In genomic region chr21:36127977-36128376, GRCh38 we compare ENCODE assay signal across 24 cellular contexts. TPM values are rescaled to one million over a fixed set of nuclear protein-coding genes. Genes with fewer than 3 reads are reported as not detected.
DNase-seq lines count a peak whose midpoint lies in the region; ATAC-seq and TF ChIP-seq lines count a peak whose summit lies in the region.
"Had no signal": no experiment of that assay in that cellular context is flagged by ENCODE, and none has a peak within 500 bp of the region (broad histone marks: within the 10 kb centered on the region; RNA-seq: fewer than 3 reads in every experiment).

No MANE protein-coding gene starts in this region.

- peaks cover 0 to 22% (median 0%) of the 10 kb centered on the region in 3 donors for H3K4me1 ChIP-seq in gastroesophageal sphincter
- H3K4me1 ChIP-seq: Caco-2, psoas muscle had no signal

- H3K27me3 ChIP-seq in gastroesophageal sphincter: no peaks in the 10 kb centered on the region
- H3K27me3 ChIP-seq: hepatocyte, thyroid gland had no signal

- no peak for TF ChIP-seq CTCF in gastroesophageal sphincter (IDR thresholded peaks at IDR 0.05)

- ATAC-seq in gastroesophageal sphincter: peak; percentile 17
- ATAC-seq in stimulated activated naive B cell treated with anti-CD40 and anti-IgM and Interleukin-4, amounts not matched to agents 10 μg/mL and 1 μg/mL and 100 μg/mL, for 72 hours (replicated peaks): no peak
- ATAC-seq: activated CD8-positive, alpha-beta T cell treated with anti-CD3 and anti-CD28 coated beads, Interleukin-2, amount 10 ng/mL, durations not matched to agents 7 days and 5 days; left ventricle myocardium superior; psoas muscle had no signal

- no peaks in the 10 kb centered on the region for H3K36me3 ChIP-seq in gastroesophageal sphincter
- H3K36me3 ChIP-seq: thyroid gland had no signal

- no peaks in the 10 kb centered on the region for H3K9me3 Mint-ChIP-seq in activated CD4-positive, alpha-beta T cell treated with anti-CD3 and anti-CD28 coated beads, Interleukin-2, amount 10 ng/mL, durations not matched to agents 7 days and 5 days
- H3K9me3 Mint-ChIP-seq in stimulated activated naive B cell treated with anti-CD40 and anti-IgM and Interleukin-4, amounts not matched to agents 10 μg/mL and 1 μg/mL and 100 μg/mL, for 72 hours: no peaks in the 10 kb centered on the region
- no peaks in the 10 kb centered on the region for H3K9me3 Mint-ChIP-seq in activated naive CD4-positive, alpha-beta T cell treated with anti-CD3 and anti-CD28 coated beads, Interleukin-2, amount 10 ng/mL, durations not matched to agents 7 days and 5 days

- peaks cover 11% of the 10 kb centered on the region for H3K36me3 Mint-ChIP-seq in activated CD4-positive, alpha-beta T cell treated with anti-CD3 and anti-CD28 coated beads, Interleukin-2, amount 10 ng/mL, durations not matched to agents 7 days and 5 days (ENCODE audit: low read depth)
- H3K36me3 Mint-ChIP-seq in stimulated activated naive B cell treated with anti-CD40 and anti-IgM and Interleukin-4, amounts not matched to agents 10 μg/mL and 1 μg/mL and 100 μg/mL, for 72 hours: no peaks in the 10 kb centered on the region
- peaks cover 11% of the 10 kb centered on the region for H3K36me3 Mint-ChIP-seq in activated naive CD4-positive, alpha-beta T cell treated with anti-CD3 and anti-CD28 coated beads, Interleukin-2, amount 10 ng/mL, durations not matched to agents 7 days and 5 days

- no peak for DNase-seq in activated CD4-positive, alpha-beta T cell treated with anti-CD3 and anti-CD28 coated beads, Interleukin-2, amount 10 ng/mL, durations not matched to agents 7 days and 5 days
- no peak for DNase-seq in activated CD4-positive, alpha-beta T cell treated with anti-CD3 and anti-CD28 coated beads, Interleukin-2, amount 50 U/mL, for 1 hour
- DNase-seq in M059J (ENCODE audit: low read depth): peak; percentile 36
- DNase-seq in stimulated activated naive B cell treated with anti-CD40 and anti-IgM and Interleukin-4, amounts not matched to agents 10 μg/mL and 1 μg/mL and 100 μg/mL, for 72 hours: no peak
- DNase-seq in activated naive CD4-positive, alpha-beta T cell treated with anti-CD3 and anti-CD28 coated beads, Interleukin-2, amount 10 ng/mL, durations not matched to agents 7 days and 5 days: no peak
- DNase-seq in NCI-H82 treated with DMSO at 0.1 percent for 48 hours (lab: John Stamatoyannopoulos, UW; ENCODE audit: unreplicated experiment): no peak
- DNase-seq in erythroblast (lab: John Stamatoyannopoulos, UW): no peak
- DNase-seq: 8988T; activated CD8-positive, alpha-beta T cell treated with anti-CD3 and anti-CD28 coated beads, Interleukin-2, amount 10 ng/mL, durations not matched to agents 7 days and 5 days; activated gamma-delta T cell treated with Interleukin-2 at 50 U/mL for 16 hours; Caco-2; caudate nucleus; foreskin melanocyte; left ventricle myocardium superior; NCI-H1436 treated with DMSO at 0.1 percent for 48 hours; NCI-H2171; NCI-H526; psoas muscle; RPMI8226; small intestine; stimulated activated naive CD4-positive, alpha-beta T cell treated with Interleukin-2 at 50 U/mL for 16 hours; thyroid gland had no signal

- H3K4me1 Mint-ChIP-seq in activated CD4-positive, alpha-beta T cell treated with anti-CD3 and anti-CD28 coated beads, Interleukin-2, amount 10 ng/mL, durations not matched to agents 7 days and 5 days: peaks cover 35% of the 10 kb centered on the region
- H3K4me1 Mint-ChIP-seq in stimulated activated naive B cell treated with anti-CD40 and anti-IgM and Interleukin-4, amounts not matched to agents 10 μg/mL and 1 μg/mL and 100 μg/mL, for 72 hours: peaks cover 15 to 23% of the 10 kb centered on the region in 2 donors
- H3K4me1 Mint-ChIP-seq in activated naive CD4-positive, alpha-beta T cell treated with anti-CD3 and anti-CD28 coated beads, Interleukin-2, amount 10 ng/mL, durations not matched to agents 7 days and 5 days: peaks cover 38% of the 10 kb centered on the region

- CTCF ChIA-PET in activated CD4-positive, alpha-beta T cell treated with anti-CD3 and anti-CD28 coated beads, Interleukin-2, amount 10 ng/mL, durations not matched to agents 7 days and 5 days (lab: Charles Lee): interaction anchor here (1.7 kb wide), 1 partner anchor 13 kb away, joined by 6 read pairs; no protein-coding TSS in a partner anchor
- CTCF ChIA-PET in activated naive CD4-positive, alpha-beta T cell treated with anti-CD3 and anti-CD28 coated beads, Interleukin-2, amount 10 ng/mL, durations not matched to agents 7 days and 5 days (lab: Charles Lee): interaction anchor here (0.8 kb wide), 1 partner anchor 14 kb away, joined by 3 read pairs; no protein-coding TSS in a partner anchor

- TF ChIP-seq POLR2A in gastroesophageal sphincter (IDR thresholded peaks at IDR 0.05): no peak
- TF ChIP-seq POLR2A in erythroblast (IDR thresholded peaks at IDR 0.05; ENCODE audit: low read length): no peak

- WGBS in gastroesophageal sphincter (ENCODE audit: low coverage in 1 of 2), 2 donors: 68 to 93% methylated on average over 3 to 4 of the region's 5 CpGs

- H3K27ac Mint-ChIP-seq in activated CD4-positive, alpha-beta T cell treated with anti-CD3 and anti-CD28 coated beads, Interleukin-2, amount 10 ng/mL, durations not matched to agents 7 days and 5 days: peak overlapping the region; percentile 33
- peak overlapping the region; percentile 3 for H3K27ac Mint-ChIP-seq in stimulated activated naive B cell treated with anti-CD40 and anti-IgM and Interleukin-4, amounts not matched to agents 10 μg/mL and 1 μg/mL and 100 μg/mL, for 72 hours
- no peak overlapping the region for H3K27ac Mint-ChIP-seq in activated naive CD4-positive, alpha-beta T cell treated with anti-CD3 and anti-CD28 coated beads, Interleukin-2, amount 10 ng/mL, durations not matched to agents 7 days and 5 days
- H3K27ac Mint-ChIP-seq: activated CD8-positive, alpha-beta T cell treated with anti-CD3 and anti-CD28 coated beads, Interleukin-2, amount 10 ng/mL, durations not matched to agents 7 days and 5 days had no signal

- no peaks in the 10 kb centered on the region for H3K9me3 ChIP-seq in gastroesophageal sphincter
- H3K9me3 ChIP-seq: Caco-2, psoas muscle, thyroid gland had no signal

- H3K27me3 Mint-ChIP-seq in activated CD4-positive, alpha-beta T cell treated with anti-CD3 and anti-CD28 coated beads, Interleukin-2, amount 10 ng/mL, durations not matched to agents 7 days and 5 days: peaks cover 4% of the 10 kb centered on the region
- peaks cover 0 to 4% of the 10 kb centered on the region in 2 donors for H3K27me3 Mint-ChIP-seq in stimulated activated naive B cell treated with anti-CD40 and anti-IgM and Interleukin-4, amounts not matched to agents 10 μg/mL and 1 μg/mL and 100 μg/mL, for 72 hours
- H3K27me3 Mint-ChIP-seq in activated naive CD4-positive, alpha-beta T cell treated with anti-CD3 and anti-CD28 coated beads, Interleukin-2, amount 10 ng/mL, durations not matched to agents 7 days and 5 days: peaks cover 27% of the 10 kb centered on the region

- H3K4me3 Mint-ChIP-seq in activated CD4-positive, alpha-beta T cell treated with anti-CD3 and anti-CD28 coated beads, Interleukin-2, amount 10 ng/mL, durations not matched to agents 7 days and 5 days: no peak overlapping the region
- no peak overlapping the region for H3K4me3 Mint-ChIP-seq in stimulated activated naive B cell treated with anti-CD40 and anti-IgM and Interleukin-4, amounts not matched to agents 10 μg/mL and 1 μg/mL and 100 μg/mL, for 72 hours
- H3K4me3 Mint-ChIP-seq in activated naive CD4-positive, alpha-beta T cell treated with anti-CD3 and anti-CD28 coated beads, Interleukin-2, amount 10 ng/mL, durations not matched to agents 7 days and 5 days: no peak overlapping the region
- H3K4me3 Mint-ChIP-seq: activated CD8-positive, alpha-beta T cell treated with anti-CD3 and anti-CD28 coated beads, Interleukin-2, amount 10 ng/mL, durations not matched to agents 7 days and 5 days had no signal

- no peak for TF ChIP-seq EP300 in gastroesophageal sphincter (IDR thresholded peaks at IDR 0.05)

- H3K4me3 ChIP-seq in gastroesophageal sphincter: no peak overlapping the region
- H3K4me3 ChIP-seq: hepatocyte, psoas muscle, thyroid gland had no signal

- POLR2A ChIA-PET in activated CD4-positive, alpha-beta T cell treated with anti-CD3 and anti-CD28 coated beads, Interleukin-2, amount 10 ng/mL, durations not matched to agents 7 days and 5 days (lab: Charles Lee): no interaction called here

- H3K27ac ChIP-seq in gastroesophageal sphincter: no peak overlapping the region
- H3K27ac ChIP-seq: hepatocyte, psoas muscle, thyroid gland had no signal

RNA-seq across cellular contexts. Expression of gene CBR3, which starts 6.9 kb away (rescaled TPM):
- 10 to 100 TPM; 24.4 to 30.9 TPM for total RNA-seq in activated CD4-positive, alpha-beta T cell treated with anti-CD3 and anti-CD28 coated beads, Interleukin-2, amount 10 ng/mL, durations not matched to agents 7 days and 5 days
- total RNA-seq in M059J (2014; rRNA removed; shearing (Covaris generic)): 57.9 and 75.6 TPM in 2 replicates
- 10 to 100 TPM in 3 of 4 donors, 1 to 10 TPM in 1; 9.6 to 20.9 (median 14.0) TPM for total RNA-seq in gastroesophageal sphincter
- total RNA-seq: Caco-2 had no signal

RNA-seq across cellular contexts. Expression of gene DOP1B, which starts 28.6 kb away (rescaled TPM):
- 10 to 100 TPM; 24.6 to 24.7 TPM for total RNA-seq in activated CD4-positive, alpha-beta T cell treated with anti-CD3 and anti-CD28 coated beads, Interleukin-2, amount 10 ng/mL, durations not matched to agents 7 days and 5 days
- 46.8 and 54.3 TPM in 2 replicates for total RNA-seq in M059J (2014; rRNA removed; shearing (Covaris generic))
- 10 to 100 TPM in 2 of 4 donors, 1 to 10 TPM in 2; 7.2 to 12.0 (median 10.4) TPM for total RNA-seq in gastroesophageal sphincter

RNA-seq across cellular contexts. Expression of gene CBR1, which starts 58.2 kb away (rescaled TPM):
- total RNA-seq in activated CD4-positive, alpha-beta T cell treated with anti-CD3 and anti-CD28 coated beads, Interleukin-2, amount 10 ng/mL, durations not matched to agents 7 days and 5 days: 10 to 100 TPM; 49.5 to 51.1 TPM
- 314 and 339 TPM in 2 replicates for total RNA-seq in M059J (2014; rRNA removed; shearing (Covaris generic))
- 100 to 1,000 TPM in 3 of 4 donors, 10 to 100 TPM in 1; 65.6 to 192 (median 138) TPM for total RNA-seq in gastroesophageal sphincter
